ENCODE assay signal across 8 cellular contexts in the genomic region with DNA sequence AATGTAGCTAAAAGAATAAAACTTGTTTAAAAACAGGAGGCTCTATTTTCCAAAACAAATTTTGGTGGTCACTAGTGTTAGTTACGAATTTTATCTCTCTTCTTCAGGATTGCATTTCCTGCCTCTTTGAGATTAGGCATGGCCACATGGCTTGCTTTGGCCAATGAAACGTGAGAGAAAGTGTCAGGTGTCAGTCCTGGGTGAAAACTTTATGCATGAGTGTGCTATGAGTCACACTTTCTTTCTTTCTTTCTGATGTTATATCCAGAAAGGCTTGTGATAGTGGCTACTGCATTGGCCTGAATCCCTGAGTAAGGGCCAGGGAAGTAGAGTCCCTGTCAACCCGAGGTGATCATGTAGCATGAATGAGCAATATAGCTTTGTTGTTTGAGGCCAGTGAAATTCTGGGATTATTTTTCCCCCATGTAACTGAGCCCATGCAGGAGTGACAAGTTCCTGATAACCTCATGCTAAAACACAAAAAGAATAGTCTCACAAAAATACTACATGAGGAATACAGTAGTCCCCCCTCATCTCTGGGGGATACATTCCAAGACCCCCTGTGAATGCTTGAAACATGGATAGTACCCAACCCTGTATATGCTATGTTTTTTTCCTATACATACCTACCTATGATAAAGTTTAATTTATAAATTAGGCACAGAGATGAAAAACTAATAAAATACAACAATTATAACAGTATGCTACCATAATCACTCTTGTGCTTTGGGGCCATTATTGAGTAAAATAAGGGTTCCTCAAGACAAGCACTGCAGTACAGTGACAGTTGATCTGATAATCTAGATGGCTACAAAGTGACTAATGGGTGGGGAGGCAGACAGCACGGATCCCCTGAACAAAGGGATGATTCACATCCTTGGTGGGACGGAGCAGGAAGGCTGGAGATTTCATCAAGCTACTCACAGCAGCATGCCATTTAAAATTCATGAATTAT.
DNase-seq lines count a peak whose midpoint lies in the region; ATAC-seq and TF ChIP-seq lines count a peak whose summit lies in the region.

No MANE protein-coding gene starts in this region.

- peak overlapping the region; percentile 19 for H3K27ac Mint-ChIP-seq in activated T-helper 2 cell treated with anti-CD3 and anti-CD28 coated beads, Interferon-gamma antibody, Interleukin-2, Interleukin-4, amounts not matched to agents 10 μg/mL and 5 μg/mL and 100 μg/mL, durations not matched to agents 14 hours and 24 hours and 36 hours

- peaks cover 18% of the 10 kb centered on the region for H3K4me1 Mint-ChIP-seq in activated T-helper 2 cell treated with anti-CD3 and anti-CD28 coated beads, Interferon-gamma antibody, Interleukin-2, Interleukin-4, amounts not matched to agents 10 μg/mL and 5 μg/mL and 100 μg/mL, durations not matched to agents 14 hours and 24 hours and 36 hours (ENCODE audit: low read depth)

- H3K9ac ChIP-seq in HUES48 (ENCODE audit: low read depth, low read length), result no peak overlapping the region

- no peaks in the 10 kb centered on the region for H3K36me3 ChIP-seq in HUES48 (ENCODE audit: control insufficient read depth, insufficient read depth, low read length)
- H3K36me3 ChIP-seq in left lung, result no peaks in the 10 kb centered on the region
- H3K36me3 ChIP-seq in tibial artery, result no peaks in the 10 kb centered on the region
- no peaks in the 10 kb centered on the region for H3K36me3 ChIP-seq in right atrium auricular region

- H3K4me3 ChIP-seq in HUES48 (ENCODE audit: low read depth, low read length) (no peak overlapping the region), left lung (no peak overlapping the region), tibial artery (no peak overlapping the region), right atrium auricular region (no peak overlapping the region)

- peak; percentile 51 for ATAC-seq in GM21576 (IDR thresholded peaks at IDR 0.05; ENCODE audit: unreplicated experiment)
- peak; percentile 33 for ATAC-seq in left lung

- DNase-seq in ELR (ENCODE audit: low read depth) (peak; percentile 97), left lung (no peak), tibial artery (no peak), substantia nigra (lab: John Stamatoyannopoulos, UW) (no peak), right atrium auricular region (ENCODE audit: low spot score) (no peak)
- no peak for DNase-seq in activated T-helper 2 cell treated with anti-CD3 and anti-CD28 coated beads, Interferon-gamma antibody, Interleukin-2, Interleukin-4, amounts not matched to agents 10 μg/mL and 5 μg/mL and 100 μg/mL, durations not matched to agents 14 hours and 24 hours and 36 hours (ENCODE audit: low spot score)

- H3K4me3 Mint-ChIP-seq in activated T-helper 2 cell treated with anti-CD3 and anti-CD28 coated beads, Interferon-gamma antibody, Interleukin-2, Interleukin-4, amounts not matched to agents 10 μg/mL and 5 μg/mL and 100 μg/mL, durations not matched to agents 14 hours and 24 hours and 36 hours (ENCODE audit: low read depth), result no peak overlapping the region

- H3K36me3 Mint-ChIP-seq in activated T-helper 2 cell treated with anti-CD3 and anti-CD28 coated beads, Interferon-gamma antibody, Interleukin-2, Interleukin-4, amounts not matched to agents 10 μg/mL and 5 μg/mL and 100 μg/mL, durations not matched to agents 14 hours and 24 hours and 36 hours (ENCODE audit: low read depth), result no peaks in the 10 kb centered on the region

- peak overlapping the region; percentile 56 for H3K27ac ChIP-seq in HUES48 (ENCODE audit: low read depth, low read length)
- no peak overlapping the region for H3K27ac ChIP-seq in left lung
- H3K27ac ChIP-seq in tibial artery, result no peak overlapping the region
- no peak overlapping the region for H3K27ac ChIP-seq in substantia nigra (ENCODE audit: low read depth, low read length, poor library complexity, severe bottlenecking)
- no peak overlapping the region for H3K27ac ChIP-seq in right atrium auricular region

- no peaks in the 10 kb centered on the region for H3K9me3 Mint-ChIP-seq in activated T-helper 2 cell treated with anti-CD3 and anti-CD28 coated beads, Interferon-gamma antibody, Interleukin-2, Interleukin-4, amounts not matched to agents 10 μg/mL and 5 μg/mL and 100 μg/mL, durations not matched to agents 14 hours and 24 hours and 36 hours

- TF ChIP-seq CTCF in left lung (IDR thresholded peaks at IDR 0.05), result no peak
- TF ChIP-seq CTCF in tibial artery (IDR thresholded peaks at IDR 0.05), result no peak
- no peak for TF ChIP-seq CTCF in right atrium auricular region (IDR thresholded peaks at IDR 0.05)

- H3K27me3 Mint-ChIP-seq in activated T-helper 2 cell treated with anti-CD3 and anti-CD28 coated beads, Interferon-gamma antibody, Interleukin-2, Interleukin-4, amounts not matched to agents 10 μg/mL and 5 μg/mL and 100 μg/mL, durations not matched to agents 14 hours and 24 hours and 36 hours (ENCODE audit: low read depth), result no peaks in the 10 kb centered on the region

- intact Hi-C loops in activated T-helper 2 cell treated with anti-CD3 and anti-CD28 coated beads, Interferon-gamma antibody, Interleukin-2, Interleukin-4, amounts not matched to agents 10 μg/mL and 5 μg/mL and 100 μg/mL, durations not matched to agents 14 hours and 24 hours and 36 hours (cut with micrococcal nuclease), result loop anchor here (1.0 kb wide), 1 partner anchor 73 kb away; no protein-coding TSS in a partner anchor
- intact Hi-C loops in left lung (cut with DNase I), result no loop called here
- intact Hi-C loops in tibial artery (cut with DNase I; ENCODE audit: low total_unique reads), result no loop called here

- no peaks in the 10 kb centered on the region for H3K9me3 ChIP-seq in HUES48 (ENCODE audit: control insufficient read depth, insufficient read depth, low read length)
- no peaks in the 10 kb centered on the region for H3K9me3 ChIP-seq in left lung
- no peaks in the 10 kb centered on the region for H3K9me3 ChIP-seq in tibial artery
- no peaks in the 10 kb centered on the region for H3K9me3 ChIP-seq in right atrium auricular region

- no peaks in the 10 kb centered on the region for H3K27me3 ChIP-seq in HUES48 (ENCODE audit: control insufficient read depth, insufficient read depth, low read length)
- no peaks in the 10 kb centered on the region for H3K27me3 ChIP-seq in left lung
- no peaks in the 10 kb centered on the region for H3K27me3 ChIP-seq in tibial artery
- no peaks in the 10 kb centered on the region for H3K27me3 ChIP-seq in right atrium auricular region

- H3K4me1 ChIP-seq in HUES48 (ENCODE audit: control insufficient read depth, insufficient read depth, low read length), result peaks cover 3% of the 10 kb centered on the region; the same call in 1 of the 2 replicates
- H3K4me1 ChIP-seq in left lung, result peaks cover 0 to 32% of the 10 kb centered on the region in 2 donors
- H3K4me1 ChIP-seq in tibial artery, result peaks cover 0 to 21% (median 2%) of the 10 kb centered on the region in 4 donors
- H3K4me1 ChIP-seq in right atrium auricular region, result peaks cover 0 to 23% of the 10 kb centered on the region in 2 donors
